In the genomic region with DNA sequence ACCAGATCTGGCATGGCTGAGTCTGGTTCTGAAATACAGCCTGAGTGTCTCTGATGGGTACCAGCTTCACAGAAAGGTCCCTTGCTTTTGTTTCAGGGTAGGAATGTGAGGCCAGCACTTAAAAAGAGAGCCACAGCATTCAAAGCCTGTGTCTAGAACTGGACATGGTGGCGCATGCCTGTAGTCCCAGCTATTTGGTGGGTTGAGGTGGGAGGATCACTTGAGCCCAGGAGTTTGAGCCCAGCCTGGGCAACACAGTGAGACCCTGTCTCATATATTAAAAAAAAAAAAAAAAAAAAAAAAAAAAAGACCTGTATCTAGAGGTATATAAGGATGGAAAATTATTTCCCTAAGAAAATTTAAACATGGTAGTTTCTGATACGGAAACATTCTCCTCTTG, we compare ENCODE assay signal across 3 cellular contexts.
TF ChIP-seq lines count a peak whose summit lies in the region.

No MANE protein-coding gene starts in this region.

TF ChIP-seq in HEK293, 187 proteins besides CTCF, POLR2A, EP300 and RAD21:
- TF ChIP-seq REPIN1 (tag by site-specific recombination; IDR thresholded peaks at IDR 0.05; ENCODE audit: low read depth) (no peak), ZNF121 (tag by site-specific recombination; IDR thresholded peaks at IDR 0.05) (0 out of 2 replicates have a peak, but pooled peaks have one; percentile 24), OSR2 (tag by site-specific recombination; IDR thresholded peaks at IDR 0.05) (no peak)
- TF ChIP-seq, protein P1, sequence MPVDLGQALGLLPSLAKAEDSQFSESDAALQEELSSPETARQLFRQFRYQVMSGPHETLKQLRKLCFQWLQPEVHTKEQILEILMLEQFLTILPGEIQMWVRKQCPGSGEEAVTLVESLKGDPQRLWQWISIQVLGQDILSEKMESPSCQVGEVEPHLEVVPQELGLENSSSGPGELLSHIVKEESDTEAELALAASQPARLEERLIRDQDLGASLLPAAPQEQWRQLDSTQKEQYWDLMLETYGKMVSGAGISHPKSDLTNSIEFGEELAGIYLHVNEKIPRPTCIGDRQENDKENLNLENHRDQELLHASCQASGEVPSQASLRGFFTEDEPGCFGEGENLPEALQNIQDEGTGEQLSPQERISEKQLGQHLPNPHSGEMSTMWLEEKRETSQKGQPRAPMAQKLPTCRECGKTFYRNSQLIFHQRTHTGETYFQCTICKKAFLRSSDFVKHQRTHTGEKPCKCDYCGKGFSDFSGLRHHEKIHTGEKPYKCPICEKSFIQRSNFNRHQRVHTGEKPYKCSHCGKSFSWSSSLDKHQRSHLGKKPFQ (tag by site-specific recombination; IDR thresholded peaks at IDR 0.05): no peak

TF ChIP-seq in HEK293T, 16 proteins besides CTCF, POLR2A, EP300 and RAD21 (continued from another document):
- TF ChIP-seq HDGF (IDR thresholded peaks at IDR 0.05; ENCODE audit: borderline replicate concordance) (no peak), ZNF384 (IDR thresholded peaks at IDR 0.05) (0 out of 2 replicates have a peak, but pooled peaks have one; percentile 17)
- TF ChIP-seq, protein P2, sequence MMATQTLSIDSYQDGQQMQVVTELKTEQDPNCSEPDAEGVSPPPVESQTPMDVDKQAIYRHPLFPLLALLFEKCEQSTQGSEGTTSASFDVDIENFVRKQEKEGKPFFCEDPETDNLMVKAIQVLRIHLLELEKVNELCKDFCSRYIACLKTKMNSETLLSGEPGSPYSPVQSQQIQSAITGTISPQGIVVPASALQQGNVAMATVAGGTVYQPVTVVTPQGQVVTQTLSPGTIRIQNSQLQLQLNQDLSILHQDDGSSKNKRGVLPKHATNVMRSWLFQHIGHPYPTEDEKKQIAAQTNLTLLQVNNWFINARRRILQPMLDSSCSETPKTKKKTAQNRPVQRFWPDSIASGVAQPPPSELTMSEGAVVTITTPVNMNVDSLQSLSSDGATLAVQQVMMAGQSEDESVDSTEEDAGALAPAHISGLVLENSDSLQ (IDR thresholded peaks at IDR 0.05): no peak
TF ChIP-seq in HEK293T: peak in this region for 1.

TF ChIP-seq in HepG2, 621 proteins besides CTCF, POLR2A, EP300 and RAD21:
- TF ChIP-seq, protein P3, sequence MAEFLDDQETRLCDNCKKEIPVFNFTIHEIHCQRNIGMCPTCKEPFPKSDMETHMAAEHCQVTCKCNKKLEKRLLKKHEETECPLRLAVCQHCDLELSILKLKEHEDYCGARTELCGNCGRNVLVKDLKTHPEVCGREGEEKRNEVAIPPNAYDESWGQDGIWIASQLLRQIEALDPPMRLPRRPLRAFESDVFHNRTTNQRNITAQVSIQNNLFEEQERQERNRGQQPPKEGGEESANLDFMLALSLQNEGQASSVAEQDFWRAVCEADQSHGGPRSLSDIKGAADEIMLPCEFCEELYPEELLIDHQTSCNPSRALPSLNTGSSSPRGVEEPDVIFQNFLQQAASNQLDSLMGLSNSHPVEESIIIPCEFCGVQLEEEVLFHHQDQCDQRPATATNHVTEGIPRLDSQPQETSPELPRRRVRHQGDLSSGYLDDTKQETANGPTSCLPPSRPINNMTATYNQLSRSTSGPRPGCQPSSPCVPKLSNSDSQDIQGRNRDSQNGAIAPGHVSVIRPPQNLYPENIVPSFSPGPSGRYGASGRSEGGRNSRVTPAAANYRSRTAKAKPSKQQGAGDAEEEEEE (CRISPR knock-in tag; IDR thresholded peaks at IDR 0.05; ENCODE audit: borderline replicate concordance): no peak
- no peak for TF ChIP-seq SOX13 (IDR thresholded peaks at IDR 0.05)
- no peak for TF ChIP-seq SOX13 (CRISPR knock-in tag; conservative IDR thresholded peaks at IDR 0.05 in 1 of 2, IDR thresholded peaks at IDR 0.05 in 1 of 2)
- TF ChIP-seq FOXO1 (CRISPR knock-in tag; IDR thresholded peaks at IDR 0.05): no peak
- TF ChIP-seq ZNF10 (CRISPR knock-in tag; IDR thresholded peaks at IDR 0.05; ENCODE audit: borderline replicate concordance, low read depth): no peak
- TF ChIP-seq ZNF547 (CRISPR knock-in tag; IDR thresholded peaks at IDR 0.05): no peak
- TF ChIP-seq ZNF101 (CRISPR knock-in tag; IDR thresholded peaks at IDR 0.05; ENCODE audit: borderline replicate concordance, low read depth): no peak
- TF ChIP-seq ZFP90 (CRISPR knock-in tag; IDR thresholded peaks at IDR 0.05; ENCODE audit: borderline replicate concordance): no peak
- TF ChIP-seq SNRNP70 (IDR thresholded peaks at IDR 0.05; ENCODE audit: low read depth, low read length): no peak
- TF ChIP-seq, protein P4, sequence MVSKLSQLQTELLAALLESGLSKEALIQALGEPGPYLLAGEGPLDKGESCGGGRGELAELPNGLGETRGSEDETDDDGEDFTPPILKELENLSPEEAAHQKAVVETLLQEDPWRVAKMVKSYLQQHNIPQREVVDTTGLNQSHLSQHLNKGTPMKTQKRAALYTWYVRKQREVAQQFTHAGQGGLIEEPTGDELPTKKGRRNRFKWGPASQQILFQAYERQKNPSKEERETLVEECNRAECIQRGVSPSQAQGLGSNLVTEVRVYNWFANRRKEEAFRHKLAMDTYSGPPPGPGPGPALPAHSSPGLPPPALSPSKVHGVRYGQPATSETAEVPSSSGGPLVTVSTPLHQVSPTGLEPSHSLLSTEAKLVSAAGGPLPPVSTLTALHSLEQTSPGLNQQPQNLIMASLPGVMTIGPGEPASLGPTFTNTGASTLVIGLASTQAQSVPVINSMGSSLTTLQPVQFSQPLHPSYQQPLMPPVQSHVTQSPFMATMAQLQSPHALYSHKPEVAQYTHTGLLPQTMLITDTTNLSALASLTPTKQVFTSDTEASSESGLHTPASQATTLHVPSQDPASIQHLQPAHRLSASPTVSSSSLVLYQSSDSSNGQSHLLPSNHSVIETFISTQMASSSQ (IDR thresholded peaks at IDR 0.05; ENCODE audit: low read depth): no peak
- TF ChIP-seq, protein P4 (CRISPR knock-in tag; IDR thresholded peaks at IDR 0.05; ENCODE audit: borderline replicate concordance): no peak
- TF ChIP-seq, protein P5, sequence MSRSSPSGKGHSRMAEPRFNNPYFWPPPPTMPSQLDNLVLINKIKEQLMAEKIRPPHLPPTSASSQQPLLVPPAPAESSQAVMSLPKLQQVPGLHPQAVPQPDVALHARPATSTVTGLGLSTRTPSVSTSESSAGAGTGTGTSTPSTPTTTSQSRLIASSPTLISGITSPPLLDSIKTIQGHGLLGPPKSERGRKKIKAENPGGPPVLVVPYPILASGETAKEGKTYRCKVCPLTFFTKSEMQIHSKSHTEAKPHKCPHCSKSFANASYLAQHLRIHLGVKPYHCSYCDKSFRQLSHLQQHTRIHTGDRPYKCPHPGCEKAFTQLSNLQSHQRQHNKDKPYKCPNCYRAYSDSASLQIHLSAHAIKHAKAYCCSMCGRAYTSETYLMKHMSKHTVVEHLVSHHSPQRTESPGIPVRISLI (CRISPR knock-in tag; IDR thresholded peaks at IDR 0.05; ENCODE audit: borderline replicate concordance): no peak
- no peak for TF ChIP-seq ISL2 (CRISPR knock-in tag; IDR thresholded peaks at IDR 0.05)
- no peak for TF ChIP-seq RARA (CRISPR knock-in tag; IDR thresholded peaks at IDR 0.05)
- TF ChIP-seq ZFP36L1 (CRISPR knock-in tag; IDR thresholded peaks at IDR 0.05): no peak
- TF ChIP-seq ZNF562 (CRISPR knock-in tag; IDR thresholded peaks at IDR 0.05; ENCODE audit: borderline replicate concordance): no peak
